8 cellular contexts compared by ENCODE assay signal in the genomic region with DNA sequence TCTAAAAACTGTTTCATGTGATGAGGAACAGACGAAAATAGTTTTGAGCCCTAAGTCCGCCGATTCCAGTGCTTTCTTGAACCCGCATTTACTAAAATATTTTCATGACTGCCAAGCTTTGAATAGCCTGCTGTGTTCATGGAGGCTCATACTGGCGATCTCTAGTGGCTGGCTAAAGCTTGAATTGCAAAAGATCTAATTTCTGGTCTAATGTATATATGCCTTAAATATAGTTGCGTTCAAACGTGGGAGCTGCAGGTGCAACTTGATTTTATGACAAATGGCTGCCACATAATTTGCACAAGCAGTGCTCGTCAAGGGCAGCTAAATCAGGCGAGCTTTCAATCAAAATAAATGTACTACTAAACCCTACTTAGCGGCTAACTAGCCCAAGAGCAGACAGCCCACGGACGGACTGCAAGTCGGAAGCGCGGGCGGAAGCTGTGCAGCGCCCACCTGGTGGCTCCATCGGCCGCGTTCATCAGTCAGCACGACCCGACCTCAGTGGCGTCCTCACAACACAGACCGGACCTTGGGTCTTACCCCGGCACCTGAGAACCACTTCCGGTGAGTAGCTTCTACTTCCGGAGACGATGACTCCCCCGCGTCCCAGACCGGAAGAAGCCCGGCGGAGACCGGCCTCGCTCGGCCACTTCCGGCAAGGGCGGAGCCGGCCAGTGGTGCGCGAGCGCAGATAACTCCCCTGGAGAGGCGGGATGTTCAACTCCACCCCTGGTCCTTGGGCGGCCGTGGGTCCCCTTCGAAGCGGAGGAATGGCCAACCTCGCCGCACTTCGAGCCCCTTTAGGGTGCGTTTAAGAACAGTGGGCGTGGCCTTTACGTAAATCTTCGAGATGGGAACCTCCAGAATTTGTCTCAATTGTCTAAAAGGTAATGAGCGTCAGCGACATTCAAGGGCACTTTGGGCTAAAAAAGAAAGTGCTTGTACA. TPM values are rescaled to one million over a fixed set of nuclear protein-coding genes. Genes with fewer than 3 reads are reported as not detected.
A peak's percentile ranks its signal among the peaks of the same experiment; 100 is the strongest.
DNase-seq lines count a peak whose midpoint lies in the region; ATAC-seq, FAIRE-seq and TF ChIP-seq lines count a peak whose summit lies in the region.

No MANE protein-coding gene starts in this region.

- peak overlapping the region; percentile 94 for H3K27ac Mint-ChIP-seq in progenitor cell of endocrine pancreas

- peak; percentile 94 for DNase-seq in GM12892 (ENCODE audit: insufficient read length)
- DNase-seq in NCI-H1417 treated with DMSO at 0.1 percent for 48 hours (lab: John Stamatoyannopoulos, UW) = peak; percentile 72
- DNase-seq in T follicular helper cell (ENCODE audit: low read depth) = peak; percentile 57
- peak; percentile 85 for DNase-seq in amniotic stem cell (lab: John Stamatoyannopoulos, UW)
- peak; percentile 93 for DNase-seq in left ventricle myocardium inferior
- DNase-seq in progenitor cell of endocrine pancreas (ENCODE audit: low spot score, unreplicated experiment) = peak; percentile 87
- peak; percentile 97 for DNase-seq in ureter (ENCODE audit: low spot score)

- intact Hi-C loops in left ventricle myocardium inferior (cut with micrococcal nuclease) = loop anchor here (5.0 kb wide), 2 partner anchors 124 to 274 kb away; partner anchors contain the start of gene TMEM9B

- peak overlapping the region; percentile 76 for H3K4me3 ChIP-seq in left ventricle myocardium inferior

- H3K4me1 Mint-ChIP-seq in progenitor cell of endocrine pancreas (ENCODE audit: low read depth) = peaks cover 28% of the 10 kb centered on the region

- peaks cover 37% of the 10 kb centered on the region for H3K36me3 Mint-ChIP-seq in progenitor cell of endocrine pancreas (ENCODE audit: insufficient read depth)

- peak overlapping the region; percentile 88 for H3K4me3 Mint-ChIP-seq in progenitor cell of endocrine pancreas (ENCODE audit: low read depth)

- peaks cover 58% of the 10 kb centered on the region for H3K36me3 ChIP-seq in left ventricle myocardium inferior

- peak; percentile 97 for ATAC-seq in HG02798 (IDR thresholded peaks at IDR 0.05; ENCODE audit: poor library complexity, unreplicated experiment)

- no peaks in the 10 kb centered on the region for H3K9me3 Mint-ChIP-seq in progenitor cell of endocrine pancreas (ENCODE audit: low read depth)

- H3K27me3 ChIP-seq in left ventricle myocardium inferior (ENCODE audit: low read depth) = no peaks in the 10 kb centered on the region

- peak; percentile 98 for FAIRE-seq in GM12892 (lab: Jason Lieb, UNC)

- no peaks in the 10 kb centered on the region for H3K9me3 ChIP-seq in left ventricle myocardium inferior (replicated peaks)

- TF ChIP-seq CTCF in left ventricle myocardium inferior (IDR thresholded peaks at IDR 0.05; ENCODE audit: borderline replicate concordance) = peak; percentile 35
- TF ChIP-seq CTCF in progenitor cell of endocrine pancreas (IDR thresholded peaks at IDR 0.05; ENCODE audit: unreplicated experiment) = peak; percentile 25

- no peaks in the 10 kb centered on the region for H3K27me3 Mint-ChIP-seq in progenitor cell of endocrine pancreas

- peak overlapping the region; percentile 93 for H3K27ac ChIP-seq in left ventricle myocardium inferior (replicated peaks)

- peaks cover 38% of the 10 kb centered on the region for H3K4me1 ChIP-seq in left ventricle myocardium inferior

- TF ChIP-seq POLR2A in GM12892 (IDR thresholded peaks at IDR 0.05; ENCODE audit: low read depth, low read length) = peak; percentile 97

RNA-seq across cellular contexts. Expression of gene RPL27A, which starts 6.1 kb away (rescaled TPM):
- 4,980 TPM for polyA plus RNA-seq in GM12892 (2012; ENCODE audit: missing spikeins)
- 597 TPM for total RNA-seq in left ventricle myocardium inferior
- total RNA-seq in progenitor cell of endocrine pancreas = 731 and 748 TPM in 2 replicates
- total RNA-seq in ureter = 976 TPM

RNA-seq across cellular contexts. Expression of gene TRIM66, which starts 6.2 kb away (rescaled TPM):
- 9.0 TPM for polyA plus RNA-seq in GM12892 (2012; ENCODE audit: missing spikeins)
- 4.1 TPM for total RNA-seq in left ventricle myocardium inferior
- total RNA-seq in progenitor cell of endocrine pancreas = 9.2 and 9.4 TPM in 2 replicates
- total RNA-seq in ureter = 40.1 TPM

Comparison
In these comparisons a context has a peak if more than half of its experiments do, and no peak if none do; other contexts are left out.
1. Peak in every context shown above with its lines: DNase-seq, ATAC-seq, H3K4me3 ChIP-seq and H3K27ac ChIP-seq.